Comparison of ENCODE assay signal across 22 cellular contexts in the genomic region with DNA sequence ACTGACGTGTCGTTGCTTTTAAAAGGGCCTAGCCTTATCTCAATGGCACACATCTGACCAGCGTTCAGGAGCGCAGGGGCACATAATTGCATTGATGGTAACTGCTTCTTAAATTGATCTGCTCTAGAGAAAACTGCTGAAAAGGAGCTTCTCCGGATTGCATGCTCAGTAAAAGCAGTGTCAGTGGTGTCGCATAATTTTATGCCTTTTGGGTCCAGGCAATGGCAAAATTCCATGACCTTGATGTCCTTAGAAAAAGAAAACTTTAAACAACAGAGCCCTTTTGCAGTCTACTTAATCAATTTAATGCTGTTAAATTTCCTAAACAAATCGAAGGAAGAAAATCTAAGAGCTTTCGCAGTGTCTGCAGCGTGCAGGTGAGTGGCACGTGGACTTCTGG.
"Had no signal": no experiment of that assay in that cellular context is flagged by ENCODE, and none has a peak within 500 bp of the region (broad histone marks: within the 10 kb centered on the region; RNA-seq: fewer than 3 reads in every experiment).

No MANE protein-coding gene starts in this region.

- H3K9me3 ChIP-seq: thoracic aorta, upper lobe of left lung had no signal

- H3K4me1 ChIP-seq: parathyroid adenoma, right lobe of liver had no signal

- H3K4me3 Mint-ChIP-seq: effector memory CD8-positive, alpha-beta T cell; immature natural killer cell; mesothelial cell of epicardium; nephron; neural progenitor cell; stimulated activated naive B cell treated with anti-CD40 and anti-IgM and Interleukin-4, amounts not matched to agents 10 μg/mL and 1 μg/mL and 100 μg/mL, for 72 hours; stimulated activated naive CD8-positive, alpha-beta T cell treated with anti-CD3 and anti-CD28 coated beads, Interleukin-15, Interleukin-2, amounts not matched to agents 100 ng/mL and 50 ng/mL, for 24 hours had no signal

- H3K36me3 Mint-ChIP-seq: neural progenitor cell; stimulated activated naive B cell treated with anti-CD40 and anti-IgM and Interleukin-4, amounts not matched to agents 10 μg/mL and 1 μg/mL and 100 μg/mL, for 72 hours had no signal

- H3K79me2 ChIP-seq: parathyroid adenoma had no signal

- H3K27me3 ChIP-seq: esophagus squamous epithelium, neural progenitor cell, right lobe of liver, tibial nerve, upper lobe of left lung had no signal

- H3K4me3 ChIP-seq: esophagus squamous epithelium, neural progenitor cell, right lobe of liver, smooth muscle cell, thoracic aorta, tibial nerve, upper lobe of left lung had no signal

- H3K9ac ChIP-seq: neural progenitor cell, parathyroid adenoma had no signal

- H3K27ac Mint-ChIP-seq: effector memory CD8-positive, alpha-beta T cell; immature natural killer cell; mesothelial cell of epicardium; naive thymus-derived CD4-positive, alpha-beta T cell; nephron; progenitor cell of endocrine pancreas; stimulated activated naive B cell treated with anti-CD40 and anti-IgM and Interleukin-4, amounts not matched to agents 10 μg/mL and 1 μg/mL and 100 μg/mL, for 72 hours; stimulated activated naive CD8-positive, alpha-beta T cell treated with anti-CD3 and anti-CD28 coated beads, Interleukin-15, Interleukin-2, amounts not matched to agents 100 ng/mL and 50 ng/mL, for 24 hours had no signal

- DNase-seq: cortex of kidney; effector memory CD8-positive, alpha-beta T cell; esophagus squamous epithelium; hypothalamus; immature natural killer cell; mesenchymal stem cell; naive thymus-derived CD4-positive, alpha-beta T cell; stimulated activated CD4-positive, alpha-beta T cell treated with anti-CD3 and anti-CD28 coated beads, Interleukin-12 subunit alpha, Interleukin-12 subunit beta, amount 100 ng/mL, for 4 hours; stimulated activated CD4-positive, alpha-beta T cell treated with anti-CD3 and anti-CD28 coated beads, Interleukin-1b, Interleukin-23, amount 100 ng/mL, for 48 hours; stimulated activated CD4-positive, alpha-beta T cell treated with anti-CD3 and anti-CD28 coated beads, Interleukin-4, amount 100 ng/mL, for 4 hours; stimulated activated naive B cell treated with anti-CD40 and anti-IgM and Interleukin-4, amounts not matched to agents 10 μg/mL and 1 μg/mL and 100 μg/mL, for 72 hours; upper lobe of left lung had no signal

- H3K27me3 Mint-ChIP-seq: progenitor cell of endocrine pancreas had no signal

- H3K4me2 ChIP-seq: neural progenitor cell, smooth muscle cell had no signal

- H2AFZ ChIP-seq: neural progenitor cell, parathyroid adenoma had no signal

- H3K36me3 ChIP-seq: esophagus squamous epithelium, neural progenitor cell, right lobe of liver, thoracic aorta, tibial nerve, upper lobe of left lung had no signal

- H3K27ac ChIP-seq: esophagus squamous epithelium, neural progenitor cell, parathyroid adenoma, right lobe of liver, thoracic aorta had no signal
